ENCODE assay signal across 9 cellular contexts in genomic region chr7:2477447-2478386, GRCh38. TPM values are rescaled to one million over a fixed set of nuclear protein-coding genes. Genes with fewer than 3 reads are reported as not detected.
A peak's percentile ranks its signal among the peaks of the same experiment; 100 is the strongest.
DNase-seq lines count a peak whose midpoint lies in the region; ATAC-seq and TF ChIP-seq lines count a peak whose summit lies in the region.
"Had no signal": no experiment of that assay in that cellular context is flagged by ENCODE, and none has a peak within 500 bp of the region (broad histone marks: within the 10 kb centered on the region; RNA-seq: fewer than 3 reads in every experiment).

No MANE protein-coding gene starts in this region.

- H3K9ac ChIP-seq in KMS-11, result no peak overlapping the region

- H3K4me2 ChIP-seq in KMS-11, result no peak overlapping the region

- H3K79me2 ChIP-seq in KMS-11 (ENCODE audit: insufficient read depth, low read depth), result no peaks in the 10 kb centered on the region

- H2AFZ ChIP-seq in KMS-11 (ENCODE audit: low read depth), result no peak overlapping the region

- in situ Hi-C loops in astrocyte of the spinal cord (cut with HindIII; ENCODE audit: low sequenced_read_pairs), result no loop called here

- no peaks in the 10 kb centered on the region for H3K36me3 Mint-ChIP-seq in immature natural killer cell

- H3K4me3 Mint-ChIP-seq in immature natural killer cell, result no peak overlapping the region

- peaks cover 69% of the 10 kb centered on the region for H3K27me3 ChIP-seq in KMS-11 (ENCODE audit: insufficient read depth, low read depth)

- H3K4me3 ChIP-seq in KMS-11 (IDR thresholded peaks at IDR 0.05; ENCODE audit: insufficient read depth, low read depth, low read length), result no peak overlapping the region
- H3K4me3 ChIP-seq in astrocyte of the spinal cord (ENCODE audit: low read depth, low read length), result no peak overlapping the region

- H3K27ac ChIP-seq in KMS-11, result no peak overlapping the region

- peaks cover 0 to under 1% (median 0%) of the 10 kb centered on the region in 6 donors for H3K9me3 Mint-ChIP-seq in immature natural killer cell

- H3K27me3 Mint-ChIP-seq in immature natural killer cell (ENCODE audit: low read depth in 3 of 3), result peaks cover 1 to 9% (median 3%) of the 10 kb centered on the region in 3 donors

- H3K27ac Mint-ChIP-seq in immature natural killer cell, result no peak overlapping the region

- no peaks in the 10 kb centered on the region for H4K20me1 ChIP-seq in KMS-11 (ENCODE audit: insufficient read depth)

- no peaks in the 10 kb centered on the region for H3K4me1 ChIP-seq in KMS-11 (ENCODE audit: low read depth, poor library complexity, severe bottlenecking)

- TF ChIP-seq CTCF in KMS-11 (conservative IDR thresholded peaks at IDR 0.05; ENCODE audit: low read depth, low read length) (peak; percentile 59), astrocyte of the spinal cord (IDR thresholded peaks at IDR 0.05; ENCODE audit: low read depth, low read length) (peak; percentile 86)

- no peaks in the 10 kb centered on the region for H3K36me3 ChIP-seq in KMS-11 (ENCODE audit: insufficient read depth)

- peak; percentile 21 for DNase-seq in NCI-H1436 (lab: John Stamatoyannopoulos, UW)
- DNase-seq in NCI-H1436 treated with DMSO at 0.1 percent for 48 hours (lab: John Stamatoyannopoulos, UW), result no peak
- DNase-seq in UCSD-AML1 (lab: John Stamatoyannopoulos, UW; ENCODE audit: unreplicated experiment), result peak; percentile 80
- DNase-seq in astrocyte of the spinal cord (ENCODE audit: low read depth, low spot score), result peak; percentile 50
- DNase-seq in immature natural killer cell, result peak; percentile 78 to 81 (median 81)
- peak; percentile 34 to 46 for DNase-seq in stimulated activated CD4-positive, alpha-beta T cell treated with anti-CD3 and anti-CD28 coated beads, Interleukin-1b, Interleukin-23, amount 100 ng/mL, for 4 hours (ENCODE audit: low read depth in 2 of 2)

- no peak for ATAC-seq in GM21528 (IDR thresholded peaks at IDR 0.05; ENCODE audit: low FRiP score, unreplicated experiment)

- peaks cover 0 to 11% of the 10 kb centered on the region in 2 donors for H3K4me1 Mint-ChIP-seq in immature natural killer cell

RNA-seq across cellular contexts. Expression of gene GRIFIN, which starts 1.5 kb away (rescaled TPM):
- not detected for polyA plus RNA-seq in immature natural killer cell
- polyA plus RNA-seq: esophagus had no signal

RNA-seq across cellular contexts. Expression of gene LFNG, which starts 41.9 kb away (rescaled TPM):
- 1 to 10 TPM; 2.2 to 2.6 (median 2.3) TPM for polyA plus RNA-seq in immature natural killer cell
